ENCODE assay signal across 2 cellular contexts in genomic region chr3:37155782-37156181, GRCh38.
A peak's percentile ranks its signal among the peaks of the same experiment; 100 is the strongest.
TF ChIP-seq lines count a peak whose summit lies in the region.

No MANE protein-coding gene starts in this region.

TF ChIP-seq in SK-N-SH, 30 proteins besides CTCF, POLR2A, EP300 and RAD21:
- TF ChIP-seq ELF1 (IDR thresholded peaks at IDR 0.05) (no peak), IRF3 (IDR thresholded peaks at IDR 0.05; ENCODE audit: low read depth, low read length) (no peak), FOXM1 (IDR thresholded peaks at IDR 0.05; ENCODE audit: low read depth) (no peak), TCF12 (IDR thresholded peaks at IDR 0.05) (peak; percentile 49; the same call in 1 of the 2 replicates), REST (IDR thresholded peaks at IDR 0.05; ENCODE audit: low read depth, low read length) (no peak)
- TF ChIP-seq, protein P1, sequence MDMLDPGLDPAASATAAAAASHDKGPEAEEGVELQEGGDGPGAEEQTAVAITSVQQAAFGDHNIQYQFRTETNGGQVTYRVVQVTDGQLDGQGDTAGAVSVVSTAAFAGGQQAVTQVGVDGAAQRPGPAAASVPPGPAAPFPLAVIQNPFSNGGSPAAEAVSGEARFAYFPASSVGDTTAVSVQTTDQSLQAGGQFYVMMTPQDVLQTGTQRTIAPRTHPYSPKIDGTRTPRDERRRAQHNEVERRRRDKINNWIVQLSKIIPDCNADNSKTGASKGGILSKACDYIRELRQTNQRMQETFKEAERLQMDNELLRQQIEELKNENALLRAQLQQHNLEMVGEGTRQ (IDR thresholded peaks at IDR 0.05; ENCODE audit: borderline replicate concordance, low read depth, low read length), result no peak
- TF ChIP-seq, protein P2, sequence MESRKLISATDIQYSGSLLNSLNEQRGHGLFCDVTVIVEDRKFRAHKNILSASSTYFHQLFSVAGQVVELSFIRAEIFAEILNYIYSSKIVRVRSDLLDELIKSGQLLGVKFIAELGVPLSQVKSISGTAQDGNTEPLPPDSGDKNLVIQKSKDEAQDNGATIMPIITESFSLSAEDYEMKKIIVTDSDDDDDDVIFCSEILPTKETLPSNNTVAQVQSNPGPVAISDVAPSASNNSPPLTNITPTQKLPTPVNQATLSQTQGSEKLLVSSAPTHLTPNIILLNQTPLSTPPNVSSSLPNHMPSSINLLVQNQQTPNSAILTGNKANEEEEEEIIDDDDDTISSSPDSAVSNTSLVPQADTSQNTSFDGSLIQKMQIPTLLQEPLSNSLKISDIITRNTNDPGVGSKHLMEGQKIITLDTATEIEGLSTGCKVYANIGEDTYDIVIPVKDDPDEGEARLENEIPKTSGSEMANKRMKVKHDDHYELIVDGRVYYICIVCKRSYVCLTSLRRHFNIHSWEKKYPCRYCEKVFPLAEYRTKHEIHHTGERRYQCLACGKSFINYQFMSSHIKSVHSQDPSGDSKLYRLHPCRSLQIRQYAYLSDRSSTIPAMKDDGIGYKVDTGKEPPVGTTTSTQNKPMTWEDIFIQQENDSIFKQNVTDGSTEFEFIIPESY (IDR thresholded peaks at IDR 0.05; ENCODE audit: borderline replicate concordance, low read depth), result no peak

TF ChIP-seq in K562, 482 proteins besides CTCF, POLR2A, EP300 and RAD21:
- no peak for TF ChIP-seq E2F1 (CRISPR knock-in tag; IDR thresholded peaks at IDR 0.05)
- no peak for TF ChIP-seq DPF2 (IDR thresholded peaks at IDR 0.05)
- TF ChIP-seq ADNP (tag; IDR thresholded peaks at IDR 0.05), result no peak
- TF ChIP-seq, protein P3, sequence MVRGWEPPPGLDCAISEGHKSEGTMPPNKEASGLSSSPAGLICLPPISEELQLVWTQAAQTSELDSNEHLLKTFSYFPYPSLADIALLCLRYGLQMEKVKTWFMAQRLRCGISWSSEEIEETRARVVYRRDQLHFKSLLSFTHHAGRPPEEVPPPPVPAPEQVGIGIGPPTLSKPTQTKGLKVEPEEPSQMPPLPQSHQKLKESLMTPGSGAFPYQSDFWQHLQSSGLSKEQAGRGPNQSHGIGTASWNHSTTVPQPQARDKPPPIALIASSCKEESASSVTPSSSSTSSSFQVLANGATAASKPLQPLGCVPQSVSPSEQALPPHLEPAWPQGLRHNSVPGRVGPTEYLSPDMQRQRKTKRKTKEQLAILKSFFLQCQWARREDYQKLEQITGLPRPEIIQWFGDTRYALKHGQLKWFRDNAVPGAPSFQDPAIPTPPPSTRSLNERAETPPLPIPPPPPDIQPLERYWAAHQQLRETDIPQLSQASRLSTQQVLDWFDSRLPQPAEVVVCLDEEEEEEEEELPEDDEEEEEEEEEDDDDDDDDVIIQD (CRISPR knock-in tag; IDR thresholded peaks at IDR 0.05), result no peak
- no peak for TF ChIP-seq MXI1 (IDR thresholded peaks at IDR 0.05; ENCODE audit: low read depth, low read length)
- TF ChIP-seq RFX7 (CRISPR knock-in tag; IDR thresholded peaks at IDR 0.05), result no peak
- no peak for TF ChIP-seq HNRNPUL1 (IDR thresholded peaks at IDR 0.05; ENCODE audit: low read length)
- TF ChIP-seq ZNF644 (tag; IDR thresholded peaks at IDR 0.05; ENCODE audit: low read depth), result no peak
